ENCODE assay signal across 12 cellular contexts in the genomic region with DNA sequence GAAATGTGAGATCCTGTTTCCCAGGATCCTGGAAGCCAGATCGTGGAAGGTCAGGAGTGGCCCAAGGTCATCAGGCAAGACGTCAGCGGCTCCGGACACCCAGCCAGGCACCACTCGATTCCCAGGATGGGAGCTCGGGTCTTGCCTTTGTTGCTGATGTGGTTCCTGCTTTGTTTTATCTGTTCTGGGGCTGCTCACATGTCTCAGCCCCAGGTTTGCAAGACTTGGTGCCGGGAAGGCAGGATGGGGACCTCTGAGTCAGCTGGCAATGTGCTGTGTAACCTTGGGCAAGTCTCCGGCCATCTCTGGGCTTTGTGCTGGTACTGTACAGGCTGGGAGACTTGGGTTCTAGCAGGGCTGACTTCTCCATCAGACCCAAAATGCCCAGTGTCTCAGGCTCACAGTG. TPM values are rescaled to one million over a fixed set of nuclear protein-coding genes. Genes with fewer than 3 reads are reported as not detected.
DNase-seq lines count a peak whose midpoint lies in the region; ATAC-seq lines count a peak whose summit lies in the region.
"Had no signal": no experiment of that assay in that cellular context is flagged by ENCODE, and none has a peak within 500 bp of the region (broad histone marks: within the 10 kb centered on the region; RNA-seq: fewer than 3 reads in every experiment).

No MANE protein-coding gene starts in this region.

- DNase-seq in activated T-cell treated with anti-CD3 and anti-CD28 coated beads, Interleukin-2, amount 50 U/mL, for 1 hour = peak; percentile 29
- no peak for DNase-seq in activated T-cell treated with anti-CD3 and anti-CD28 coated beads for 4 hours
- peak; percentile 31 for DNase-seq in activated T-cell treated with anti-CD3 and anti-CD28 coated beads, Interleukin-2, amount 50 U/mL, for 4 hours
- peak; percentile 34 for DNase-seq in iris pigment epithelial cell (ENCODE audit: low read depth)
- no peak for DNase-seq in RPMI8226
- DNase-seq in retina = no peak
- DNase-seq: activated CD4-positive, CD25-positive, alpha-beta regulatory T cell treated with anti-CD3 and anti-CD28 coated beads, Interleukin-2, amount 50 U/mL, for 72 hours; colonic mucosa; NCI-H1417 treated with DMSO at 0.1 percent for 48 hours had no signal

- peak overlapping the region; percentile 92 for H3K4me3 Mint-ChIP-seq in activated T-cell treated with anti-CD3 and anti-CD28 coated beads, Interleukin-2, amount 50 U/mL, for 4 hours

- H3K36me3 Mint-ChIP-seq in activated T-cell treated with anti-CD3 and anti-CD28 coated beads, Interleukin-2, amount 50 U/mL, for 4 hours (ENCODE audit: insufficient read depth) = peaks cover 3% of the 10 kb centered on the region

- H3K4me1 Mint-ChIP-seq in activated T-cell treated with anti-CD3 and anti-CD28 coated beads, Interleukin-2, amount 50 U/mL, for 4 hours (ENCODE audit: low read depth) = peaks cover 51% of the 10 kb centered on the region

- 76% methylated on average over 8 of the region's 8 CpGs for WGBS in thymus

- H3K4me3 ChIP-seq in thymus (ENCODE audit: low read length) = no peak overlapping the region
- H3K4me3 ChIP-seq: colonic mucosa had no signal

- peaks cover 24% of the 10 kb centered on the region for H3K4me1 ChIP-seq in thymus (ENCODE audit: control insufficient read depth, insufficient read depth, low read length)
- H3K4me1 ChIP-seq: colonic mucosa had no signal

- H3K36me3 ChIP-seq in thymus (ENCODE audit: control insufficient read depth, insufficient read depth) = no peaks in the 10 kb centered on the region
- H3K36me3 ChIP-seq: colonic mucosa had no signal

- no peaks in the 10 kb centered on the region for H3K9me3 Mint-ChIP-seq in activated T-cell treated with anti-CD3 and anti-CD28 coated beads, Interleukin-2, amount 50 U/mL, for 4 hours

- no peaks in the 10 kb centered on the region for H3K27me3 Mint-ChIP-seq in activated T-cell treated with anti-CD3 and anti-CD28 coated beads, Interleukin-2, amount 50 U/mL, for 4 hours (ENCODE audit: low read depth)

- H3K27ac ChIP-seq in thymus (ENCODE audit: low read depth) = peak overlapping the region; percentile 85
- H3K27ac ChIP-seq: colonic mucosa had no signal

- H3K27me3 ChIP-seq in thymus (ENCODE audit: control insufficient read depth, insufficient read depth) = no peaks in the 10 kb centered on the region
- H3K27me3 ChIP-seq: colonic mucosa had no signal

- ATAC-seq in activated T-cell treated with anti-CD3 and anti-CD28 coated beads, Interleukin-2, amount 50 U/mL, for 4 hours = no peak
- ATAC-seq in HG03025 (IDR thresholded peaks at IDR 0.05; ENCODE audit: low FRiP score, unreplicated experiment) = no peak

- no peaks in the 10 kb centered on the region for H3K9me3 ChIP-seq in thymus (ENCODE audit: control insufficient read depth)
- H3K9me3 ChIP-seq: colonic mucosa had no signal

RNA-seq across cellular contexts. Expression of a gene that starts 1.4 kb away (rescaled TPM):
- 10 to 100 TPM; 53.0 to 60.4 (median 56.2) TPM for total RNA-seq in activated T-cell treated with anti-CD3 and anti-CD28 coated beads, Interleukin-2, amount 50 U/mL, for 4 hours
- 28.2 TPM for polyA plus RNA-seq in thymus

RNA-seq across cellular contexts. Expression of a gene that starts 30.6 kb away (rescaled TPM):
- 10 to 100 TPM; 75.7 to 81.4 (median 79.3) TPM for total RNA-seq in activated T-cell treated with anti-CD3 and anti-CD28 coated beads, Interleukin-2, amount 50 U/mL, for 4 hours
- 17.5 TPM for polyA plus RNA-seq in thymus

RNA-seq across cellular contexts. Expression of a gene that starts 45.0 kb away (rescaled TPM):
- under 1 TPM; 0.38 to 0.52 (median 0.45) TPM for total RNA-seq in activated T-cell treated with anti-CD3 and anti-CD28 coated beads, Interleukin-2, amount 50 U/mL, for 4 hours
- 1.0 TPM for polyA plus RNA-seq in thymus
- total RNA-seq: A673 had no signal

Comparison
In these comparisons a context has a peak if more than half of its experiments do, and no peak if none do; other contexts are left out.
1. DNase-seq: peak in activated T-cell treated with anti-CD3 and anti-CD28 coated beads, Interleukin-2, amount 50 U/mL, for 1 hour (single experiment), activated T-cell treated with anti-CD3 and anti-CD28 coated beads, Interleukin-2, amount 50 U/mL, for 4 hours (single experiment) and iris pigment epithelial cell (single experiment); none in activated T-cell treated with anti-CD3 and anti-CD28 coated beads for 4 hours (single experiment), RPMI8226 (single experiment) and retina (single experiment).